In genomic region chr11:43948341-43949185, GRCh38 we compare ENCODE assay signal across 15 cellular contexts. TPM values are rescaled to one million over a fixed set of nuclear protein-coding genes. Genes with fewer than 3 reads are reported as not detected.
"Had no signal": no experiment of that assay in that cellular context is flagged by ENCODE, and none has a peak within 500 bp of the region (broad histone marks: within the 10 kb centered on the region; RNA-seq: fewer than 3 reads in every experiment).

No MANE protein-coding gene starts in this region.

- H3K27ac Mint-ChIP-seq: activated CD4-positive, alpha-beta T cell treated with anti-CD3 and anti-CD28 coated beads, Interleukin-2, amount 10 ng/mL, durations not matched to agents 7 days and 5 days; activated naive CD8-positive, alpha-beta T cell treated with anti-CD3 and anti-CD28 coated beads, Interleukin-2, amount 10 ng/mL, durations not matched to agents 7 days and 5 days; T-helper 2 cell treated with Interferon-gamma antibody and Interleukin-4, amounts not matched to agents 5 μg/mL and 100 μg/mL, for 36 hours had no signal

- H3K9me3 ChIP-seq: right lobe of liver, tibial nerve had no signal

- H3K4me3 Mint-ChIP-seq: activated CD4-positive, alpha-beta T cell treated with anti-CD3 and anti-CD28 coated beads, Interleukin-2, amount 10 ng/mL, durations not matched to agents 7 days and 5 days; activated naive CD8-positive, alpha-beta T cell treated with anti-CD3 and anti-CD28 coated beads, Interleukin-2, amount 10 ng/mL, durations not matched to agents 7 days and 5 days; neural crest cell; T-helper 2 cell treated with Interferon-gamma antibody and Interleukin-4, amounts not matched to agents 5 μg/mL and 100 μg/mL, for 36 hours had no signal

- H3K9me3 Mint-ChIP-seq: activated CD4-positive, alpha-beta T cell treated with anti-CD3 and anti-CD28 coated beads, Interleukin-2, amount 10 ng/mL, durations not matched to agents 7 days and 5 days; activated naive CD8-positive, alpha-beta T cell treated with anti-CD3 and anti-CD28 coated beads, Interleukin-2, amount 10 ng/mL, durations not matched to agents 7 days and 5 days; neural crest cell; T-helper 2 cell treated with Interferon-gamma antibody and Interleukin-4, amounts not matched to agents 5 μg/mL and 100 μg/mL, for 36 hours had no signal

- DNase-seq: activated CD4-positive, alpha-beta T cell treated with anti-CD3 and anti-CD28 coated beads, Interleukin-2, amount 10 ng/mL, durations not matched to agents 7 days and 5 days; activated CD8-positive, alpha-beta memory T cell treated with anti-CD3 and anti-CD28 coated beads for 24 hours; activated naive CD4-positive, alpha-beta T cell; activated naive CD8-positive, alpha-beta T cell treated with anti-CD3 and anti-CD28 coated beads, Interleukin-2, amount 10 ng/mL, durations not matched to agents 7 days and 5 days; brain microvascular endothelial cell; cortex of kidney; effector CD8-positive, alpha-beta T cell; foreskin fibroblast; hypothalamus; kidney glomerular epithelial cell; mesendoderm; right lobe of liver had no signal

- H3K27ac ChIP-seq: brain microvascular endothelial cell, right lobe of liver had no signal

- ATAC-seq: right lobe of liver had no signal

- H3K4me3 ChIP-seq: right lobe of liver, tibial nerve had no signal

- H3K36me3 ChIP-seq: brain microvascular endothelial cell, right lobe of liver, tibial nerve had no signal

- H3K36me3 Mint-ChIP-seq: activated naive CD8-positive, alpha-beta T cell treated with anti-CD3 and anti-CD28 coated beads, Interleukin-2, amount 10 ng/mL, durations not matched to agents 7 days and 5 days had no signal

RNA-seq across cellular contexts. Expression of gene C11orf96, which starts 6.1 kb away (rescaled TPM):
- total RNA-seq: activated CD4-positive, alpha-beta T cell treated with anti-CD3 and anti-CD28 coated beads, Interleukin-2, amount 10 ng/mL, durations not matched to agents 7 days and 5 days had no signal
